In genomic region chr7:35556532-35557471, GRCh38 we compare ENCODE assay signal across 1 cellular context.
TF ChIP-seq lines count a peak whose summit lies in the region.

No MANE protein-coding gene starts in this region.

TF ChIP-seq in SK-N-SH, 30 proteins besides CTCF, POLR2A, EP300 and RAD21 (continued from another document):
- TF ChIP-seq REST (IDR thresholded peaks at IDR 0.05; ENCODE audit: low read depth, low read length) (no peak), SMC3 (IDR thresholded peaks at IDR 0.05; ENCODE audit: low read depth, low read length) (no peak), CHD2 (IDR thresholded peaks at IDR 0.05; ENCODE audit: low read length, partially characterized antibody) (no peak), TEAD4 (IDR thresholded peaks at IDR 0.05; ENCODE audit: borderline replicate concordance, insufficient read depth) (no peak)
TF ChIP-seq in SK-N-SH: peak in this region for 0.
